19 cellular contexts compared by ENCODE assay signal in genomic region chr20:15138548-15139126, GRCh38.
"Had no signal": no experiment of that assay in that cellular context is flagged by ENCODE, and none has a peak within 500 bp of the region (broad histone marks: within the 10 kb centered on the region; RNA-seq: fewer than 3 reads in every experiment).

No MANE protein-coding gene starts in this region.

- H3K36me3 ChIP-seq: right atrium auricular region, upper lobe of left lung had no signal

- H3K4me1 ChIP-seq: foreskin keratinocyte, right atrium auricular region, testis had no signal

- H3K9me3 ChIP-seq: right atrium auricular region, testis, upper lobe of left lung had no signal

- H3K27me3 ChIP-seq: dorsolateral prefrontal cortex, foreskin keratinocyte, right atrium auricular region, testis, upper lobe of left lung had no signal

- ATAC-seq: activated CD8-positive, alpha-beta T cell treated with anti-CD3 and anti-CD28 coated beads for 36 hours; activated T-helper 17 cell treated with anti-CD3 and anti-CD28 coated beads, Interleukin-2, amount 50 U/mL, for 72 hours; foreskin keratinocyte had no signal

- DNase-seq: activated CD4-positive, alpha-beta T cell treated with anti-CD3 and anti-CD28 coated beads for 48 hours; activated CD4-positive, CD25-positive, alpha-beta regulatory T cell; activated CD8-positive, alpha-beta T cell treated with anti-CD3 and anti-CD28 coated beads for 36 hours; activated naive CD4-positive, alpha-beta T cell; activated naive CD8-positive, alpha-beta T cell treated with anti-CD3 and anti-CD28 coated beads for 36 hours; activated T-cell treated with anti-CD3 and anti-CD28 coated beads, Interleukin-2, amount 50 U/mL, for 1 hour; amygdala; dorsolateral prefrontal cortex; endodermal cell; foreskin keratinocyte; hypothalamus; stimulated activated CD4-positive, alpha-beta T cell treated with anti-CD3 and anti-CD28 coated beads, Interleukin-15, amount 100 ng/mL, for 24 hours; stimulated activated CD4-positive, alpha-beta T cell treated with anti-CD3 and anti-CD28 coated beads, Interleukin-2, amount 100 ng/mL, for 48 hours; testis; upper lobe of left lung had no signal

- H3K27ac ChIP-seq: dorsolateral prefrontal cortex, epithelial cell of prostate, foreskin keratinocyte, right atrium auricular region, skin epidermis, testis, upper lobe of left lung had no signal

- H3K4me3 ChIP-seq: dorsolateral prefrontal cortex, right atrium auricular region, skin epidermis, testis, upper lobe of left lung had no signal
